Comparison of ENCODE assay signal across 28 cellular contexts in the genomic region with DNA sequence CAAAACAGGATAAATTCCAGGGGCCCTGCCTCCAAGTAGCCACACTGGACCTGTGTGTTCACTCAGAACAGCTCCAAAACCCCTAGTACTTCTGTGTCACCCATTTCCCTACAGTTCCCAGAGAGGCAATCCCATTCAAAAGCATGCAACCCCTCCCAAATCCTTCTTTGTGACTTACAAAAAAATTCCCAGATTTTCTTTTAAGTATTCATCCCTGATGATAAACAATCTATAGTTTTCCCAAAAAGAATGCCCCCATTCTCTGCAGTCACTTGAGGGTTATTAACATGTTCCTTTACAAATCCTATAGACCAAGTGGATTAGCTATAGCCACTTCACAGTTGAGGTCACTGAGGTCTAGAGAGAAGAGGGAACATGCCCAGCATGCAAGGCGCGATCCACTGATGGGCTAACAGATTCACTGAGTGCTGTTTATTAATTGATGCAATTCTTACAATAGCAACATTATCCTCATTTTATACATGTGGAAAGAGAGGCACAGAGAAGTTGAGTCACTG.
"Had no signal": no experiment of that assay in that cellular context is flagged by ENCODE, and none has a peak within 500 bp of the region (broad histone marks: within the 10 kb centered on the region; RNA-seq: fewer than 3 reads in every experiment).

No MANE protein-coding gene starts in this region.

- H3K4me1 ChIP-seq: body of pancreas, colonic mucosa had no signal

- H3K27me3 ChIP-seq: body of pancreas, cardiac muscle cell, colonic mucosa had no signal

- H3K27ac ChIP-seq: body of pancreas, cardiac muscle cell, colonic mucosa, WERI-Rb-1 had no signal

- FAIRE-seq: frontal cortex had no signal

- DNase-seq: activated B cell treated with CpG ODN at 0.5 μM for 24 hours; activated CD4-positive, alpha-beta memory T cell treated with anti-CD3 and anti-CD28 coated beads, Interleukin-2, amount 10 ng/mL, durations not matched to agents 7 days and 5 days; activated CD4-positive, alpha-beta T cell treated with anti-CD3 and anti-CD28 coated beads for 36 hours; activated CD4-positive, alpha-beta T cell treated with anti-CD3 and anti-CD28 coated beads, Interleukin-2, amount 10 ng/mL, durations not matched to agents 24 days and 14 days; activated CD4-positive, alpha-beta T cell treated with anti-CD3 and anti-CD28 coated beads, Interleukin-2, amount 50 U/mL, for 4 hours; activated CD4-positive, CD25-positive, alpha-beta regulatory T cell treated with anti-CD3 and anti-CD28 coated beads, Interleukin-2, amount 50 U/mL, for 72 hours; activated CD8-positive, alpha-beta memory T cell treated with anti-CD3 and anti-CD28 coated beads, Interleukin-2, amount 50 U/mL, for 48 hours; activated gamma-delta T cell; activated naive CD4-positive, alpha-beta T cell; activated naive CD4-positive, alpha-beta T cell treated with anti-CD3 and anti-CD28 coated beads, Interleukin-2, amount 50 U/mL, for 16 hours; activated T-cell treated with anti-CD3 and anti-CD28 coated beads for 4 hours; activated T-cell treated with anti-CD3 and anti-CD28 coated beads, Interleukin-2, amount 50 U/mL, for 24 hours; activated T-cell treated with anti-CD3 and anti-CD28 coated beads, Interleukin-2, amount 50 U/mL, for 72 hours; amygdala; aorta; central memory CD4-positive, alpha-beta T cell; cerebellar nuclear complex; colonic mucosa; effector CD8-positive, alpha-beta T cell; foreskin fibroblast; head of caudate nucleus; T-helper 1 cell; T-helper 17 cell; T1000; WERI-Rb-1 had no signal

- H3K9me3 ChIP-seq: body of pancreas, colonic mucosa had no signal

- H3K4me3 ChIP-seq: body of pancreas, cardiac muscle cell, colonic mucosa had no signal

- H3K36me3 ChIP-seq: cardiac muscle cell, colonic mucosa, WERI-Rb-1 had no signal
